In the genomic region with DNA sequence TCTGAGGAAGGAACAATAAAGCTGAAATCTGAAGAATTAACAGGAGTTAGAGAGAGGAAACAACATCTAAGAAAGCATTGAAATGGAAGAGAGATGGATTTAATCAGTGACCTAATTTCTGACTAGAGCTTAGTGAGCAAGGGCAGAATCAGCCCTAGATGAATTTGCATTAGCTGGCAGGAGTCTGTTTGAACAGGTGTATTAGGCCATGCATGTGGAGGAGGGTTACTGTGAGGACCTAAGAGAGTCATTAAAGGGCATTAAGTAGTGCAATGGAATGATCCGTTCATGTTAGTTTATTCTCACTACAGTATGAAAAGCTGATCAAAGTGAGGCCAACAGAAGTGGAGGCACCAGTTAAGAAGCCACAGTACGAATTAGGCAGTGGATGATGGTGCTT, we compare ENCODE assay signal across 28 cellular contexts.
DNase-seq lines count a peak whose midpoint lies in the region; ATAC-seq and TF ChIP-seq lines count a peak whose summit lies in the region.
"Had no signal": no experiment of that assay in that cellular context is flagged by ENCODE, and none has a peak within 500 bp of the region (broad histone marks: within the 10 kb centered on the region; RNA-seq: fewer than 3 reads in every experiment).

No MANE protein-coding gene starts in this region.

- in situ Hi-C loops in mammary epithelial cell (cut with MboI; ENCODE audit: low sequenced_read_pairs in 2 of 2): no loop called here

- TF ChIP-seq CTCF in WTC11 (IDR thresholded peaks at IDR 0.05): no peak
- no peak for TF ChIP-seq CTCF in mammary epithelial cell (conservative IDR thresholded peaks at IDR 0.05 in 1 of 2, IDR thresholded peaks at IDR 0.05 in 1 of 2; ENCODE audit: extremely low read depth in 1 of 2, insufficient read depth in 1 of 2, low read depth in 1 of 2, low read length in 2 of 2)

- H3K27ac ChIP-seq in HUES6 (ENCODE audit: low read depth, low read length): 0 out of 2 replicates have a peak overlapping the region, but pooled peaks have one; percentile 56
- no peak overlapping the region for H3K27ac ChIP-seq in mammary epithelial cell (ENCODE audit: insufficient read depth, low read depth, low read length)
- H3K27ac ChIP-seq: breast epithelium, esophagus muscularis mucosa, HL-60, right lobe of liver, testis had no signal

- H3K4me3 ChIP-seq in HUES6 (ENCODE audit: low read depth, low read length) (no peak overlapping the region), mammary epithelial cell (replicated peaks in 1 of 3; ENCODE audit: insufficient read depth in 1 of 3, low read depth in 2 of 3, low read length in 3 of 3) (no peak overlapping the region)
- H3K4me3 ChIP-seq: breast epithelium, esophagus muscularis mucosa, right lobe of liver, testis had no signal

- BruUV-seq in mammary epithelial cell (replicated peaks; lab: Mats Ljungman, UMichigan): no TSS peak

- H3K27me3 Mint-ChIP-seq in WTC11 (ENCODE audit: low read depth): no peaks in the 10 kb centered on the region
- H3K27me3 Mint-ChIP-seq: effector memory CD8-positive, alpha-beta T cell; naive thymus-derived CD8-positive, alpha-beta T cell; T-helper 17 cell had no signal

- intact Hi-C loops in mammary epithelial cell (cut with micrococcal nuclease): no loop called here

- H3K9me3 ChIP-seq in HUES6 (ENCODE audit: control insufficient read depth, insufficient read depth, low read depth, low read length) (0 out of 2 replicates have a peak, but pooled peaks cover 2% of the 10 kb centered on the region), mammary epithelial cell (replicated peaks; ENCODE audit: insufficient read depth, low read length) (no peaks in the 10 kb centered on the region)
- H3K9me3 ChIP-seq: BE2C, breast epithelium, right lobe of liver, testis had no signal

- peak; percentile 77 for ATAC-seq in WTC11
- no peak for ATAC-seq in GM21447 (IDR thresholded peaks at IDR 0.05; ENCODE audit: unreplicated experiment)
- ATAC-seq: activated T-cell treated with anti-CD3 and anti-CD28 coated beads, Interleukin-2, amount 50 U/mL, for 72 hours; effector memory CD8-positive, alpha-beta T cell; naive thymus-derived CD8-positive, alpha-beta T cell; right lobe of liver; T-helper 17 cell had no signal

- H2AFZ ChIP-seq in mammary epithelial cell (ENCODE audit: low read depth, low read length): no peak overlapping the region

- H3K36me3 Mint-ChIP-seq in WTC11: peaks cover 6% of the 10 kb centered on the region; the same call in 1 of the 2 replicates
- H3K36me3 Mint-ChIP-seq: naive thymus-derived CD8-positive, alpha-beta T cell had no signal

- H3K4me1 ChIP-seq in HUES6 (ENCODE audit: control insufficient read depth, insufficient read depth, low read length) (peaks cover 15% of the 10 kb centered on the region), mammary epithelial cell (ENCODE audit: insufficient read depth, low read length) (no peaks in the 10 kb centered on the region)
- H3K4me1 ChIP-seq: BE2C, breast epithelium, esophagus muscularis mucosa, right lobe of liver, testis had no signal

- dilution Hi-C loops in mammary epithelial cell (cut with HindIII; ENCODE audit: low sequenced_read_pairs): no loop called here

- H3K4me3 Mint-ChIP-seq in WTC11: peak overlapping the region; percentile 4; the same call in 1 of the 2 replicates
- H3K4me3 Mint-ChIP-seq: activated T-cell treated with anti-CD3 and anti-CD28 coated beads, Interleukin-2, amount 50 U/mL, for 72 hours; effector memory CD8-positive, alpha-beta T cell; naive thymus-derived CD8-positive, alpha-beta T cell; T-helper 17 cell had no signal

- H3K27me3 ChIP-seq in HUES6 (ENCODE audit: control insufficient read depth, insufficient read depth, low read length) (no peaks in the 10 kb centered on the region), mammary epithelial cell (ENCODE audit: insufficient read depth, low read length) (no peaks in the 10 kb centered on the region)
- H3K27me3 ChIP-seq: BE2C, breast epithelium, esophagus muscularis mucosa, right lobe of liver, testis had no signal

- DNase-seq in DMS153 (lab: John Stamatoyannopoulos, UW) (peak; percentile 74), NCI-H510A treated with DMSO at 0.1 percent for 48 hours (lab: John Stamatoyannopoulos, UW) (peak; percentile 72), WTC11 (ENCODE audit: low spot score) (no peak), mammary epithelial cell (no peak), pons (ENCODE audit: low spot score) (no peak)
- no peak for DNase-seq in activated CD4-positive, alpha-beta T cell treated with anti-CD3 and anti-CD28 coated beads, Interleukin-2, amount 50 U/mL, for 48 hours
- DNase-seq: activated CD4-positive, alpha-beta T cell treated with anti-CD3 and anti-CD28 coated beads for 4 hours; activated naive CD4-positive, alpha-beta T cell treated with Interleukin-2 at 50 U/mL for 16 hours; activated T-cell treated with anti-CD3 and anti-CD28 coated beads, Interleukin-2, amount 50 U/mL, for 72 hours; amniotic stem cell; BE2C; COR-L47; effector memory CD8-positive, alpha-beta T cell; EL; midbrain; naive thymus-derived CD8-positive, alpha-beta T cell; NCI-H2227 treated with DMSO at 0.1 percent for 48 hours; right lobe of liver; stimulated activated CD4-positive, alpha-beta T cell treated with anti-CD3 and anti-CD28 coated beads, Interleukin-12 subunit alpha, Interleukin-12 subunit beta, amount 100 ng/mL, for 4 hours; stimulated activated CD4-positive, alpha-beta T cell treated with anti-CD3 and anti-CD28 coated beads, Interleukin-4, amount 100 ng/mL, for 24 hours; stimulated activated naive CD4-positive, alpha-beta T cell treated with Interleukin-2 at 50 U/mL for 16 hours; T-helper 17 cell; testis had no signal

- POLR2A ChIA-PET in WTC11 (lab: Charles Lee): no interaction called here

- H3K9me3 Mint-ChIP-seq in WTC11: peaks cover 10% of the 10 kb centered on the region

- no peak overlapping the region for H3K4me2 ChIP-seq in mammary epithelial cell (ENCODE audit: insufficient read depth, low read depth, low read length)

- CTCF ChIA-PET in WTC11 (lab: Charles Lee): no interaction called here
- CTCF ChIA-PET in mammary epithelial cell (lab: Charles Lee; ENCODE audit: low non-redundant PET): no interaction called here

- no peaks in the 10 kb centered on the region for H3K79me2 ChIP-seq in mammary epithelial cell (ENCODE audit: insufficient read depth, low read length)

- H3K9ac ChIP-seq in HUES6 (ENCODE audit: low read length): no peak overlapping the region
- no peak overlapping the region for H3K9ac ChIP-seq in mammary epithelial cell (ENCODE audit: insufficient read depth, low read length)

- H3K36me3 ChIP-seq in HUES6 (ENCODE audit: control insufficient read depth, insufficient read depth, low read length) (no peaks in the 10 kb centered on the region), mammary epithelial cell (ENCODE audit: insufficient read depth, low read length) (no peaks in the 10 kb centered on the region)
- H3K36me3 ChIP-seq: BE2C, breast epithelium, esophagus muscularis mucosa, right lobe of liver had no signal

- no peak overlapping the region for H3K27ac Mint-ChIP-seq in WTC11
- H3K27ac Mint-ChIP-seq: activated T-cell treated with anti-CD3 and anti-CD28 coated beads, Interleukin-2, amount 50 U/mL, for 72 hours; effector memory CD8-positive, alpha-beta T cell; naive thymus-derived CD8-positive, alpha-beta T cell; T-helper 17 cell had no signal

- WGBS in mammary epithelial cell (ENCODE audit: low coverage, missing lambda C conversion rate): 54% methylated on average over 2 of the region's 2 CpGs

- H4K20me1 ChIP-seq in mammary epithelial cell (ENCODE audit: insufficient read depth, low read length): no peaks in the 10 kb centered on the region

- H3K4me1 Mint-ChIP-seq in WTC11: peaks cover 30% of the 10 kb centered on the region
- H3K4me1 Mint-ChIP-seq: naive thymus-derived CD8-positive, alpha-beta T cell; T-helper 17 cell had no signal

TF ChIP-seq in WTC11, 78 proteins besides CTCF, POLR2A, EP300 and RAD21 (continues in another document):
- TF ChIP-seq, protein P1, sequence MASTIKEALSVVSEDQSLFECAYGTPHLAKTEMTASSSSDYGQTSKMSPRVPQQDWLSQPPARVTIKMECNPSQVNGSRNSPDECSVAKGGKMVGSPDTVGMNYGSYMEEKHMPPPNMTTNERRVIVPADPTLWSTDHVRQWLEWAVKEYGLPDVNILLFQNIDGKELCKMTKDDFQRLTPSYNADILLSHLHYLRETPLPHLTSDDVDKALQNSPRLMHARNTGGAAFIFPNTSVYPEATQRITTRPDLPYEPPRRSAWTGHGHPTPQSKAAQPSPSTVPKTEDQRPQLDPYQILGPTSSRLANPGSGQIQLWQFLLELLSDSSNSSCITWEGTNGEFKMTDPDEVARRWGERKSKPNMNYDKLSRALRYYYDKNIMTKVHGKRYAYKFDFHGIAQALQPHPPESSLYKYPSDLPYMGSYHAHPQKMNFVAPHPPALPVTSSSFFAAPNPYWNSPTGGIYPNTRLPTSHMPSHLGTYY (CRISPR knock-in tag; IDR thresholded peaks at IDR 0.05): no peak
- TF ChIP-seq TEAD1 (CRISPR knock-in tag; IDR thresholded peaks at IDR 0.05) (no peak), FOXP1 (CRISPR knock-in tag; IDR thresholded peaks at IDR 0.05; ENCODE audit: borderline replicate concordance) (no peak), NR1H2 (CRISPR knock-in tag; IDR thresholded peaks at IDR 0.05) (no peak)
- TF ChIP-seq, protein P2, sequence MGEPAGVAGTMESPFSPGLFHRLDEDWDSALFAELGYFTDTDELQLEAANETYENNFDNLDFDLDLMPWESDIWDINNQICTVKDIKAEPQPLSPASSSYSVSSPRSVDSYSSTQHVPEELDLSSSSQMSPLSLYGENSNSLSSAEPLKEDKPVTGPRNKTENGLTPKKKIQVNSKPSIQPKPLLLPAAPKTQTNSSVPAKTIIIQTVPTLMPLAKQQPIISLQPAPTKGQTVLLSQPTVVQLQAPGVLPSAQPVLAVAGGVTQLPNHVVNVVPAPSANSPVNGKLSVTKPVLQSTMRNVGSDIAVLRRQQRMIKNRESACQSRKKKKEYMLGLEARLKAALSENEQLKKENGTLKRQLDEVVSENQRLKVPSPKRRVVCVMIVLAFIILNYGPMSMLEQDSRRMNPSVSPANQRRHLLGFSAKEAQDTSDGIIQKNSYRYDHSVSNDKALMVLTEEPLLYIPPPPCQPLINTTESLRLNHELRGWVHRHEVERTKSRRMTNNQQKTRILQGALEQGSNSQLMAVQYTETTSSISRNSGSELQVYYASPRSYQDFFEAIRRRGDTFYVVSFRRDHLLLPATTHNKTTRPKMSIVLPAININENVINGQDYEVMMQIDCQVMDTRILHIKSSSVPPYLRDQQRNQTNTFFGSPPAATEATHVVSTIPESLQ (CRISPR knock-in tag; IDR thresholded peaks at IDR 0.05): no peak

Comparison
In these comparisons a context has a peak if more than half of its experiments do, and no peak if none do; other contexts are left out.
1. DNase-seq: peak in DMS153 (single experiment) and NCI-H510A treated with DMSO at 0.1 percent for 48 hours (single experiment); none in WTC11 (single experiment), mammary epithelial cell (single experiment), activated CD4-positive, alpha-beta T cell treated with anti-CD3 and anti-CD28 coated beads, Interleukin-2, amount 50 U/mL, for 48 hours (0 of 2) and pons (single experiment).